8 cellular contexts compared by ENCODE assay signal in the genomic region with DNA sequence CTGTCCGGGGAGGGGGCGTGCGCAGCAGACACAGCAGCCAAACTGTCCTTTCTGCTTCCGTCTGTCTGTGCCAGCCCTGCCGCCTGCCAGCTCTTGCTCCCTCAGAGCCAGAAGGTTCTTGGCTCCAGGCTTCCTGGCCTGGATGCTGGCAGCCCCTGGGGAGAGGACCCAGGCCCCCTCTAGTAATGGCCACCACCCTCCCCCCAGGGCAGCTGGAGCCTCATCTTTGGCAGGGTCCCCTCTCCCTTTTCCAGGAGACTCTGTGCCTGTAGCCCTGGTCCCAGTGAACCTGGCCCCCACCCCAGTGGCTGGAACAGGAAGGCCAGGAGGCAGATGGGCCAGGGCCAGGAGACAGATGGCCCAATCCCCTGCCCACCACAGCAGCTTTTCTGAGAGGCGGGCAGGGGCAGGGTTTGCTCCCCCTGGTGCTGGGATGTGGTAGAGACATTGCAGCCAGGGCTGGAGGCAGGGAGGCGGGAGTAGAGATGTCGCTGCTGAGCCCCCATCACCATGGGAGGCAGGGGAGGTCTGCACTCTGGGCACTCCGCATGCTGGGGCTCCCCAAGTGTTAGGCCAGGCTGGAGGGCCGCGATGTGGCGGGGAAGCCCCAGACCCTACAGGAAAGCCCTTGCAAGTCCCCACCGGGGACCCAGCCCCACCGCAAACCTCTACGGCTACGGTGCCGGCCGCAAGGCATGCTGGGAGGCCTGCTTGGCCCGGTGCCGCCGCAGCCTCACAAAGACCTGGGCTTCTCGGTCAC. TPM values are rescaled to one million over a fixed set of nuclear protein-coding genes. Genes with fewer than 3 reads are reported as not detected.
DNase-seq lines count a peak whose midpoint lies in the region; ATAC-seq lines count a peak whose summit lies in the region.

No MANE protein-coding gene starts in this region.

- peak overlapping the region; percentile 8 for H3K4me3 Mint-ChIP-seq in activated CD8-positive, alpha-beta memory T cell treated with anti-CD3 and anti-CD28 coated beads, Interleukin-2, amount 10 ng/mL, durations not matched to agents 7 days and 5 days

- peak overlapping the region; percentile 90 for H3K27ac Mint-ChIP-seq in activated CD8-positive, alpha-beta memory T cell treated with anti-CD3 and anti-CD28 coated beads, Interleukin-2, amount 10 ng/mL, durations not matched to agents 7 days and 5 days

- H3K4me1 Mint-ChIP-seq in activated CD8-positive, alpha-beta memory T cell treated with anti-CD3 and anti-CD28 coated beads, Interleukin-2, amount 10 ng/mL, durations not matched to agents 7 days and 5 days, result peaks cover 17% of the 10 kb centered on the region

- H3K27ac ChIP-seq in mesodermal cell (ENCODE audit: low read depth, low read length, severe bottlenecking), result peak overlapping the region; percentile 57

- H3K36me3 ChIP-seq in mesodermal cell (ENCODE audit: control insufficient read depth, insufficient read depth, low read length), result peaks cover 21% of the 10 kb centered on the region

- H3K27me3 Mint-ChIP-seq in activated CD8-positive, alpha-beta memory T cell treated with anti-CD3 and anti-CD28 coated beads, Interleukin-2, amount 10 ng/mL, durations not matched to agents 7 days and 5 days, result no peaks in the 10 kb centered on the region

- no peaks in the 10 kb centered on the region for H3K9me3 ChIP-seq in mesodermal cell (ENCODE audit: control insufficient read depth, low read length)

- no peaks in the 10 kb centered on the region for H3K9me3 Mint-ChIP-seq in activated CD8-positive, alpha-beta memory T cell treated with anti-CD3 and anti-CD28 coated beads, Interleukin-2, amount 10 ng/mL, durations not matched to agents 7 days and 5 days (ENCODE audit: low read depth)

- CTCF ChIA-PET in activated CD8-positive, alpha-beta memory T cell treated with anti-CD3 and anti-CD28 coated beads, Interleukin-2, amount 10 ng/mL, durations not matched to agents 7 days and 5 days (lab: Charles Lee), result interaction anchor here (0.9 to 3.4 kb wide), 24 partner anchors 11 to 187 kb away, joined by 3 to 18 read pairs (median 6); a partner anchor contains a TSS

- ATAC-seq in Right ventricle myocardium inferior (peak; percentile 74), GM18870 (IDR thresholded peaks at IDR 0.05; ENCODE audit: unreplicated experiment) (no peak)
- ATAC-seq in activated CD8-positive, alpha-beta memory T cell treated with anti-CD3 and anti-CD28 coated beads, Interleukin-2, amount 10 ng/mL, durations not matched to agents 7 days and 5 days, result peak; percentile 59

- DNase-seq in Right ventricle myocardium inferior (ENCODE audit: missing footprints) (peak; percentile 82), cardiac septum (ENCODE audit: low spot score) (no peak), NCI-H524 (lab: John Stamatoyannopoulos, UW) (peak; percentile 99)
- DNase-seq in activated CD8-positive, alpha-beta memory T cell treated with anti-CD3 and anti-CD28 coated beads, Interleukin-2, amount 10 ng/mL, durations not matched to agents 7 days and 5 days, result peak; percentile 78
- peak; percentile 64 for DNase-seq in effector CD8-positive, alpha-beta T cell (lab: John Stamatoyannopoulos, UW)
- peak; percentile 43 to 49 for DNase-seq in stimulated activated CD8-positive, alpha-beta memory T cell treated with anti-CD3 and anti-CD28 coated beads, Interleukin-7, amount 100 ng/mL, for 48 hours (ENCODE audit: extremely low read depth in 1 of 2, low read depth in 1 of 2)

- WGBS in mesodermal cell (ENCODE audit: insufficient coverage in 2 of 2), 2 experiments, result 59 to 66% methylated on average over 18 to 20 of the region's 22 CpGs

- H3K4me3 ChIP-seq in mesodermal cell (ENCODE audit: extremely low read depth, insufficient read depth, low read length, poor library complexity, severe bottlenecking), result no peak overlapping the region

- H3K4me1 ChIP-seq in mesodermal cell (ENCODE audit: control insufficient read depth, insufficient read depth, low read length, poor library complexity, severe bottlenecking), result peaks cover 10% of the 10 kb centered on the region

- intact Hi-C loops in Right ventricle myocardium inferior (cut with DNase I), result loop anchor here (5.0 kb wide), 1 partner anchor 35 kb away; no protein-coding TSS in a partner anchor
- intact Hi-C loops in cardiac septum (cut with DNase I), result loop anchor here (5.0 kb wide), 2 partner anchors 40 to 60 kb away; a partner anchor contains a TSS

- peaks cover 22% of the 10 kb centered on the region for H3K36me3 Mint-ChIP-seq in activated CD8-positive, alpha-beta memory T cell treated with anti-CD3 and anti-CD28 coated beads, Interleukin-2, amount 10 ng/mL, durations not matched to agents 7 days and 5 days

RNA-seq across cellular contexts. Expression of a gene that starts 16.7 kb away (rescaled TPM):
- total RNA-seq in Right ventricle myocardium inferior (10.7 TPM), cardiac septum (7.9 TPM)
- total RNA-seq in activated CD8-positive, alpha-beta memory T cell treated with anti-CD3 and anti-CD28 coated beads, Interleukin-2, amount 10 ng/mL, durations not matched to agents 7 days and 5 days, result 100 to 1,000 TPM; 212 to 218 TPM
- polyA plus RNA-seq in mesodermal cell (2013, experiment 1 of 2), result 1.6 TPM
- 1.2 TPM for polyA plus RNA-seq in mesodermal cell (2013, experiment 2 of 2)

RNA-seq across cellular contexts. Expression of a gene that starts 27.7 kb away (rescaled TPM):
- total RNA-seq in Right ventricle myocardium inferior (151 TPM), cardiac septum (129 TPM)
- total RNA-seq in activated CD8-positive, alpha-beta memory T cell treated with anti-CD3 and anti-CD28 coated beads, Interleukin-2, amount 10 ng/mL, durations not matched to agents 7 days and 5 days, result 10 to 100 TPM; 71.3 to 79.1 TPM
- polyA plus RNA-seq in mesodermal cell (2013, experiment 1 of 2), result 129 TPM
- 107 TPM for polyA plus RNA-seq in mesodermal cell (2013, experiment 2 of 2)

RNA-seq across cellular contexts. Expression of a gene that starts 42.9 kb away (rescaled TPM):
- total RNA-seq in Right ventricle myocardium inferior (16.0 TPM), cardiac septum (16.8 TPM)
- total RNA-seq in activated CD8-positive, alpha-beta memory T cell treated with anti-CD3 and anti-CD28 coated beads, Interleukin-2, amount 10 ng/mL, durations not matched to agents 7 days and 5 days, result 10 to 100 TPM; 32.8 to 33.1 TPM
- 27.2 TPM for polyA plus RNA-seq in mesodermal cell (2013, experiment 1 of 2)
- polyA plus RNA-seq in mesodermal cell (2013, experiment 2 of 2), result 24.0 TPM

RNA-seq across cellular contexts. Expression of a gene that starts 50.9 kb away (rescaled TPM):
- total RNA-seq in Right ventricle myocardium inferior (39.4 TPM), cardiac septum (39.5 TPM)
- total RNA-seq in activated CD8-positive, alpha-beta memory T cell treated with anti-CD3 and anti-CD28 coated beads, Interleukin-2, amount 10 ng/mL, durations not matched to agents 7 days and 5 days, result 10 to 100 TPM; 13.4 to 24.3 TPM
- polyA plus RNA-seq in mesodermal cell (2013, experiment 1 of 2), result 26.5 TPM
- polyA plus RNA-seq in mesodermal cell (2013, experiment 2 of 2), result 18.2 TPM

Comparison
In these comparisons a context has a peak if more than half of its experiments do, and no peak if none do; other contexts are left out.
1. RNA of a gene that starts 16.7 kb away (total RNA-seq): 212 to 218 TPM in activated CD8-positive, alpha-beta memory T cell treated with anti-CD3 and anti-CD28 coated beads, Interleukin-2, amount 10 ng/mL, durations not matched to agents 7 days and 5 days; 10.7 TPM in Right ventricle myocardium inferior (single experiment) and 7.9 TPM in cardiac septum (single experiment); every median in the first group is over 10 times any median in the second.